In genomic region chr17:20998571-20999043, GRCh38 we compare ENCODE assay signal across 9 cellular contexts. TPM values are rescaled to one million over a fixed set of nuclear protein-coding genes. Genes with fewer than 3 reads are reported as not detected.
DNase-seq lines count a peak whose midpoint lies in the region; ATAC-seq and TF ChIP-seq lines count a peak whose summit lies in the region.
"Had no signal": no experiment of that assay in that cellular context is flagged by ENCODE, and none has a peak within 500 bp of the region (broad histone marks: within the 10 kb centered on the region; RNA-seq: fewer than 3 reads in every experiment).

No MANE protein-coding gene starts in this region.

- H3K9me3 ChIP-seq in right lobe of liver: no peaks in the 10 kb centered on the region

- intact Hi-C loops in activated T-helper 2 cell treated with anti-CD3 and anti-CD28 coated beads, Interferon-gamma antibody, Interleukin-2, Interleukin-4, amounts not matched to agents 10 μg/mL and 5 μg/mL and 100 μg/mL, durations not matched to agents 14 hours and 24 hours and 36 hours (cut with micrococcal nuclease): no loop called here
- intact Hi-C loops in right lobe of liver (cut with DNase I): loop anchor here in 1 of 2 donors (10.0 kb wide), 2 partner anchors 54 to 774 kb away; no protein-coding TSS in a partner anchor

- peaks cover 9% of the 10 kb centered on the region for H3K36me3 Mint-ChIP-seq in activated naive CD4-positive, alpha-beta T cell treated with anti-CD3 and anti-CD28 coated beads, Interleukin-2, amount 50 U/mL, for 24 hours
- peaks cover 42% of the 10 kb centered on the region for H3K36me3 Mint-ChIP-seq in activated T-helper 2 cell treated with anti-CD3 and anti-CD28 coated beads, Interferon-gamma antibody, Interleukin-2, Interleukin-4, amounts not matched to agents 10 μg/mL and 5 μg/mL and 100 μg/mL, durations not matched to agents 14 hours and 24 hours and 36 hours (ENCODE audit: low read depth)
- H3K36me3 Mint-ChIP-seq in immature natural killer cell: peaks cover 8 to 11% (median 8%) of the 10 kb centered on the region in 3 donors

- H3K4me1 Mint-ChIP-seq in activated naive CD4-positive, alpha-beta T cell treated with anti-CD3 and anti-CD28 coated beads, Interleukin-2, amount 50 U/mL, for 24 hours: peaks cover 41% of the 10 kb centered on the region
- H3K4me1 Mint-ChIP-seq in activated T-helper 2 cell treated with anti-CD3 and anti-CD28 coated beads, Interferon-gamma antibody, Interleukin-2, Interleukin-4, amounts not matched to agents 10 μg/mL and 5 μg/mL and 100 μg/mL, durations not matched to agents 14 hours and 24 hours and 36 hours (ENCODE audit: low read depth): peaks cover 23% of the 10 kb centered on the region
- H3K4me1 Mint-ChIP-seq in immature natural killer cell: peaks cover 6 to 16% of the 10 kb centered on the region in 2 donors

- TF ChIP-seq CTCF in right lobe of liver (IDR thresholded peaks at IDR 0.05): no peak

- no peak overlapping the region for H3K4me3 ChIP-seq in right lobe of liver

- H3K27me3 ChIP-seq in right lobe of liver: no peaks in the 10 kb centered on the region

- DNase-seq in activated naive CD4-positive, alpha-beta T cell treated with anti-CD3 and anti-CD28 coated beads, Interleukin-2, amount 50 U/mL, for 16 hours: no peak
- no peak for DNase-seq in activated T-helper 2 cell treated with anti-CD3 and anti-CD28 coated beads, Interferon-gamma antibody, Interleukin-2, Interleukin-4, amounts not matched to agents 10 μg/mL and 5 μg/mL and 100 μg/mL, durations not matched to agents 14 hours and 24 hours and 36 hours (ENCODE audit: low spot score)
- DNase-seq in immature natural killer cell (no peak), substantia nigra (lab: John Stamatoyannopoulos, UW) (peak in 1 of 49 donors; percentile 43), right lobe of liver (no peak), SIG-M5 treated with dmso at 0.1 percent for 504 hours (lab: John Stamatoyannopoulos, UW; ENCODE audit: unreplicated experiment) (no peak)
- DNase-seq: small intestine had no signal

- 82% methylated on average over 3 of the region's 5 CpGs for WGBS in right lobe of liver (ENCODE audit: insufficient coverage, low coverage, low lambda C conversion rate, missing lambda C conversion rate)

- no peaks in the 10 kb centered on the region for H3K4me1 ChIP-seq in right lobe of liver

- ATAC-seq in HG02981 (IDR thresholded peaks at IDR 0.05; ENCODE audit: unreplicated experiment) (no peak), right lobe of liver (no peak)

- no peak overlapping the region for H3K4me3 Mint-ChIP-seq in activated naive CD4-positive, alpha-beta T cell treated with anti-CD3 and anti-CD28 coated beads, Interleukin-2, amount 50 U/mL, for 24 hours
- H3K4me3 Mint-ChIP-seq in activated T-helper 2 cell treated with anti-CD3 and anti-CD28 coated beads, Interferon-gamma antibody, Interleukin-2, Interleukin-4, amounts not matched to agents 10 μg/mL and 5 μg/mL and 100 μg/mL, durations not matched to agents 14 hours and 24 hours and 36 hours (ENCODE audit: low read depth): no peak overlapping the region
- no peak overlapping the region for H3K4me3 Mint-ChIP-seq in immature natural killer cell

- H3K27ac ChIP-seq in substantia nigra (ENCODE audit: low read depth, low read length, poor library complexity, severe bottlenecking): peak overlapping the region; percentile 98
- H3K27ac ChIP-seq in right lobe of liver: no peak overlapping the region

- H3K27me3 Mint-ChIP-seq in activated naive CD4-positive, alpha-beta T cell treated with anti-CD3 and anti-CD28 coated beads, Interleukin-2, amount 50 U/mL, for 24 hours: no peaks in the 10 kb centered on the region
- no peaks in the 10 kb centered on the region for H3K27me3 Mint-ChIP-seq in activated T-helper 2 cell treated with anti-CD3 and anti-CD28 coated beads, Interferon-gamma antibody, Interleukin-2, Interleukin-4, amounts not matched to agents 10 μg/mL and 5 μg/mL and 100 μg/mL, durations not matched to agents 14 hours and 24 hours and 36 hours (ENCODE audit: low read depth)
- peaks cover 0 to 3% (median 0%) of the 10 kb centered on the region in 3 donors for H3K27me3 Mint-ChIP-seq in immature natural killer cell (ENCODE audit: low read depth in 3 of 3)

- H3K9me3 Mint-ChIP-seq in activated naive CD4-positive, alpha-beta T cell treated with anti-CD3 and anti-CD28 coated beads, Interleukin-2, amount 50 U/mL, for 24 hours: no peaks in the 10 kb centered on the region
- no peaks in the 10 kb centered on the region for H3K9me3 Mint-ChIP-seq in activated T-helper 2 cell treated with anti-CD3 and anti-CD28 coated beads, Interferon-gamma antibody, Interleukin-2, Interleukin-4, amounts not matched to agents 10 μg/mL and 5 μg/mL and 100 μg/mL, durations not matched to agents 14 hours and 24 hours and 36 hours
- no peaks in the 10 kb centered on the region for H3K9me3 Mint-ChIP-seq in immature natural killer cell

- H3K27ac Mint-ChIP-seq in activated naive CD4-positive, alpha-beta T cell treated with anti-CD3 and anti-CD28 coated beads, Interleukin-2, amount 50 U/mL, for 24 hours: peak overlapping the region; percentile 89
- H3K27ac Mint-ChIP-seq in activated T-helper 2 cell treated with anti-CD3 and anti-CD28 coated beads, Interferon-gamma antibody, Interleukin-2, Interleukin-4, amounts not matched to agents 10 μg/mL and 5 μg/mL and 100 μg/mL, durations not matched to agents 14 hours and 24 hours and 36 hours: peak overlapping the region; percentile 43
- peak overlapping the region in 5 of 6 donors; percentile 6 to 69 (median 41) for H3K27ac Mint-ChIP-seq in immature natural killer cell

- TF ChIP-seq POLR2A in right lobe of liver (IDR thresholded peaks at IDR 0.05): no peak

- peaks cover under 1 to 32% (median 18%) of the 10 kb centered on the region in 4 donors for H3K36me3 ChIP-seq in right lobe of liver

RNA-seq across cellular contexts. Expression of gene USP22, which starts 44.2 kb away (rescaled TPM):
- 147 and 167 TPM in 2 replicates for total RNA-seq in activated T-helper 2 cell treated with anti-CD3 and anti-CD28 coated beads, Interferon-gamma antibody, Interleukin-2, Interleukin-4, amounts not matched to agents 10 μg/mL and 5 μg/mL and 100 μg/mL, durations not matched to agents 14 hours and 24 hours and 36 hours
- polyA plus RNA-seq in immature natural killer cell: 10 to 100 TPM in 2 of 3 donors, 1 to 10 TPM in 1; 9.6 to 31.7 (median 21.4) TPM
- 10 to 100 TPM; 69.8 to 81.2 (median 77.7) TPM for total RNA-seq in right lobe of liver
